In genomic region chr2:169734172-169734847, GRCh38 we compare ENCODE assay signal across 8 cellular contexts. TPM values are rescaled to one million over a fixed set of nuclear protein-coding genes. Genes with fewer than 3 reads are reported as not detected.
DNase-seq lines count a peak whose midpoint lies in the region; ATAC-seq and TF ChIP-seq lines count a peak whose summit lies in the region.

No MANE protein-coding gene starts in this region.

- H3K4me1 Mint-ChIP-seq in CD14-positive monocyte, result peaks cover 13% of the 10 kb centered on the region
- peaks cover 19% of the 10 kb centered on the region for H3K4me1 Mint-ChIP-seq in central memory CD8-positive, alpha-beta T cell

- 2% methylated on average over 13 of the region's 69 CpGs for WGBS in right lobe of liver (ENCODE audit: insufficient coverage, low coverage, low lambda C conversion rate, missing lambda C conversion rate)
- 5% methylated on average over 36 of the region's 69 CpGs for WGBS in suprapubic skin

- TF ChIP-seq CTCF in CD14-positive monocyte (IDR thresholded peaks at IDR 0.05) (no peak), right lobe of liver (IDR thresholded peaks at IDR 0.05) (no peak), suprapubic skin (IDR thresholded peaks at IDR 0.05) (no peak)

- H3K27me3 ChIP-seq in right lobe of liver (no peaks in the 10 kb centered on the region), suprapubic skin (no peaks in the 10 kb centered on the region)

- H3K4me3 ChIP-seq in right lobe of liver, result peak overlapping the region; percentile 36 to 75 (median 59)
- H3K4me3 ChIP-seq in suprapubic skin, result peak overlapping the region; percentile 74

- TF ChIP-seq EP300 in suprapubic skin (IDR thresholded peaks at IDR 0.05), result no peak

- peak overlapping the region; percentile 76 to 86 for H3K4me3 Mint-ChIP-seq in CD14-positive monocyte
- H3K4me3 Mint-ChIP-seq in central memory CD8-positive, alpha-beta T cell, result peak overlapping the region; percentile 91

- H3K27ac ChIP-seq in right lobe of liver, result peak overlapping the region in 2 of 3 donors; percentile 26 to 48
- H3K27ac ChIP-seq in suprapubic skin, result no peak overlapping the region

- DNase-seq in CD14-positive monocyte (ENCODE audit: low spot score), result no peak
- peak; percentile 36 for DNase-seq in OCI-M1 (lab: John Stamatoyannopoulos, UW)
- no peak for DNase-seq in central memory CD8-positive, alpha-beta T cell (ENCODE audit: low spot score in 2 of 2)
- DNase-seq in right lobe of liver, result peak; percentile 46 to 68 (median 64)
- no peak for DNase-seq in suprapubic skin (ENCODE audit: low spot score in 2 of 2)
- no peak for DNase-seq in effector CD4-positive, alpha-beta T cell

- peaks cover 0 to 3% (median under 1%) of the 10 kb centered on the region in 4 donors for H3K4me1 ChIP-seq in right lobe of liver
- H3K4me1 ChIP-seq in suprapubic skin, result peaks cover 8% of the 10 kb centered on the region

- no peaks in the 10 kb centered on the region for H3K36me3 Mint-ChIP-seq in CD14-positive monocyte
- no peaks in the 10 kb centered on the region for H3K36me3 Mint-ChIP-seq in central memory CD8-positive, alpha-beta T cell (ENCODE audit: insufficient read depth)

- H3K9me3 Mint-ChIP-seq in CD14-positive monocyte, result peaks cover 0 to 3% (median 0%) of the 10 kb centered on the region in 7 donors
- no peaks in the 10 kb centered on the region for H3K9me3 Mint-ChIP-seq in central memory CD8-positive, alpha-beta T cell

- H3K36me3 ChIP-seq in right lobe of liver (no peaks in the 10 kb centered on the region), suprapubic skin (no peaks in the 10 kb centered on the region)

- intact Hi-C loops in CD14-positive monocyte (cut with micrococcal nuclease), result no loop called here
- intact Hi-C loops in right lobe of liver (cut with DNase I), result no loop called here

- ATAC-seq in GM18868 (IDR thresholded peaks at IDR 0.05; ENCODE audit: unreplicated experiment) (peak; percentile 41), HG03064 (IDR thresholded peaks at IDR 0.05; ENCODE audit: low read depth, unreplicated experiment) (peak; percentile 48), right lobe of liver (peak; percentile 69 to 85 (median 82))
- ATAC-seq in central memory CD8-positive, alpha-beta T cell (replicated peaks; ENCODE audit: extremely low read depth, poor library complexity, severe bottlenecking), result peak; percentile 30

- H3K27me3 Mint-ChIP-seq in CD14-positive monocyte (ENCODE audit: low read depth in 3 of 3), result peaks cover 15 to 30% (median 22%) of the 10 kb centered on the region in 3 donors
- H3K27me3 Mint-ChIP-seq in central memory CD8-positive, alpha-beta T cell, result peaks cover 21% of the 10 kb centered on the region

- no peaks in the 10 kb centered on the region for H3K9me3 ChIP-seq in right lobe of liver
- H3K9me3 ChIP-seq in suprapubic skin, result no peaks in the 10 kb centered on the region

- peak overlapping the region in 1 of 7 donors; percentile 40 for H3K27ac Mint-ChIP-seq in CD14-positive monocyte
- peak overlapping the region; percentile 85 for H3K27ac Mint-ChIP-seq in central memory CD8-positive, alpha-beta T cell (ENCODE audit: low read depth)

- TF ChIP-seq POLR2A in right lobe of liver (IDR thresholded peaks at IDR 0.05) (peak; percentile 17), suprapubic skin (IDR thresholded peaks at IDR 0.05) (no peak)

RNA-seq across cellular contexts. Expression of gene KLHL23, which starts 0.7 kb away (rescaled TPM):
- polyA plus RNA-seq in CD14-positive monocyte, result under 1 TPM; 0.11 to 0.12 TPM
- 1 to 10 TPM; 4.7 to 6.6 (median 6.0) TPM for total RNA-seq in right lobe of liver
- total RNA-seq in suprapubic skin, result 1 to 10 TPM in 3 of 4 donors, under 1 TPM in 1; 0.98 to 4.2 (median 3.3) TPM

RNA-seq across cellular contexts. Expression of gene PHOSPHO2, which starts 40.0 kb away (rescaled TPM):
- polyA plus RNA-seq in CD14-positive monocyte, result 1 to 10 TPM in 1 of 2 donors, under 1 TPM in 1; 0.74 to 1.2 TPM
- total RNA-seq in right lobe of liver (1 to 10 TPM; 1.8 to 5.6 (median 2.8) TPM), suprapubic skin (1 to 10 TPM; 3.5 to 5.6 (median 4.4) TPM)

RNA-seq across cellular contexts. Expression of gene CFAP210, which starts 40.1 kb away (rescaled TPM):
- polyA plus RNA-seq in CD14-positive monocyte, result not detected
- under 1 TPM in 1 of 6 experiments, not detected in 5; 0.86 TPM for total RNA-seq in right lobe of liver
- total RNA-seq in suprapubic skin, result not detected

Comparison
In these comparisons a context has a peak if more than half of its experiments do, and no peak if none do; other contexts are left out.
1. DNase-seq: peak in OCI-M1 (single experiment) and right lobe of liver (3 of 3); none in CD14-positive monocyte (single experiment), central memory CD8-positive, alpha-beta T cell (0 of 2), suprapubic skin (0 of 2) and effector CD4-positive, alpha-beta T cell (single experiment).
2. ATAC-seq: peak in every context shown above with its lines; median percentile 82 in right lobe of liver; 48 in HG03064; 41 in GM18868; 30 in central memory CD8-positive, alpha-beta T cell.